18 cellular contexts compared by ENCODE assay signal in genomic region chr4:1013225-1014073, GRCh38. TPM values are rescaled to one million over a fixed set of nuclear protein-coding genes. Genes with fewer than 3 reads are reported as not detected.
DNase-seq lines count a peak whose midpoint lies in the region; ATAC-seq, FAIRE-seq and TF ChIP-seq lines count a peak whose summit lies in the region.
"Had no signal": no experiment of that assay in that cellular context is flagged by ENCODE, and none has a peak within 500 bp of the region (broad histone marks: within the 10 kb centered on the region; RNA-seq: fewer than 3 reads in every experiment).

No MANE protein-coding gene starts in this region.

- no peak for FAIRE-seq in H1 (lab: Jason Lieb, UNC)
- FAIRE-seq: frontal cortex, GM12878 had no signal

- peaks cover 3 to 24% of the 10 kb centered on the region in 2 experiments for H4K20me1 ChIP-seq in H1 (replicated peaks in 1 of 2; ENCODE audit: control insufficient read depth in 1 of 2, insufficient read depth in 2 of 2, low read length in 2 of 2)

- TF ChIP-seq EP300 in H1 (IDR thresholded peaks at IDR 0.05; ENCODE audit: borderline replicate concordance in 1 of 2, low read depth in 2 of 2, low read length in 2 of 2), result no peak

- TF ChIP-seq CTCF in H1 (IDR thresholded peaks at IDR 0.05; ENCODE audit: control extremely low read depth in 1 of 3, insufficient read depth in 1 of 3, low read depth in 1 of 3, low read length in 3 of 3) (no peak), spleen (IDR thresholded peaks at IDR 0.05 in 8 of 11, conservative IDR thresholded peaks at IDR 0.05 in 3 of 11) (no peak)

- no peak overlapping the region for H3K56ac ChIP-seq in H1 (replicated peaks; ENCODE audit: insufficient read length, low read depth, low read length)

- H4K91ac ChIP-seq in H1 (replicated peaks; ENCODE audit: insufficient read length, low read length), result no peak overlapping the region

- WGBS in H1 (ENCODE audit: extremely low coverage in 1 of 2, insufficient coverage in 1 of 2, insufficient read length in 1 of 2, insufficient replicate concordance in 2 of 2, low coverage in 1 of 2, low lambda C conversion rate in 2 of 2, missing lambda C conversion rate in 1 of 2), 2 experiments, result 97% methylated on average over 38 of the region's 43 CpGs; no CpG with 5 or more reads in 1 of the 2 experiments
- 66 to 92% (median 91%) methylated on average over 23 to 43 of the region's 43 CpGs for WGBS in spleen, 5 donors

- H3K79me1 ChIP-seq in H1 (ENCODE audit: low read depth, low read length), result peaks cover 2% of the 10 kb centered on the region; the same call in 1 of the 2 replicates

- no peak overlapping the region for H3K18ac ChIP-seq in H1 (ENCODE audit: extremely low read depth, low read length)

- no peak overlapping the region for H3K4ac ChIP-seq in H1 (replicated peaks; ENCODE audit: insufficient read length, low read depth, low read length)

- TF ChIP-seq POLR2A in H1 (IDR thresholded peaks at IDR 0.05; ENCODE audit: control extremely low read depth in 1 of 2, low read depth in 2 of 2, low read length in 2 of 2) (no peak), spleen (IDR thresholded peaks at IDR 0.05) (no peak)

- no peak overlapping the region for H2AFZ ChIP-seq in H1 (ENCODE audit: low read length)

- H2BK15ac ChIP-seq in H1 (ENCODE audit: low read length), result peak overlapping the region; percentile 81; the same call in 1 of the 2 replicates

- no peak overlapping the region for H2AK5ac ChIP-seq in H1 (ENCODE audit: low read depth, low read length)

- no peak for DNase-seq in activated naive CD4-positive, alpha-beta T cell treated with Interleukin-2 at 50 U/mL for 16 hours
- no peak for DNase-seq in T-cell
- no peak for DNase-seq in H1 (ENCODE audit: low read depth in 1 of 2, low spot score in 2 of 2)
- no peak for DNase-seq in spleen
- no peak for DNase-seq in activated CD4-positive, alpha-beta memory T cell treated with anti-CD3 and anti-CD28 coated beads, Interleukin-2, amount 10 ng/mL, durations not matched to agents 7 days and 5 days
- no peak for DNase-seq in NCI-H1694 (lab: John Stamatoyannopoulos, UW)
- DNase-seq in cerebellar nuclear complex (lab: John Stamatoyannopoulos, UW), result no peak
- DNase-seq: Calu3; KBM-7; left ventricle myocardium inferior; NCI-H1417 treated with DMSO at 0.1 percent for 48 hours; NCI-H2227 treated with DMSO at 0.1 percent for 48 hours; NK-92 treated with Interleukin-12 subunit alpha and Interleukin-12 subunit beta, amount 100 ng/mL, for 24 hours; retina had no signal

- intact Hi-C loops in spleen (cut with DNase I; ENCODE audit: low total_unique reads), result no loop called here

- H3K9ac ChIP-seq in H1 (replicated peaks in 1 of 4; ENCODE audit: extremely low read depth in 1 of 4, low read depth in 3 of 4, low read length in 3 of 4), result no peak overlapping the region

- H3K4me1 Mint-ChIP-seq in activated naive CD4-positive, alpha-beta T cell treated with anti-CD3 and anti-CD28 coated beads, Interleukin-2, amount 50 U/mL, for 24 hours, result peaks cover 12% of the 10 kb centered on the region
- peaks cover 11 to 19% (median 12%) of the 10 kb centered on the region in 3 donors for H3K4me1 Mint-ChIP-seq in T-cell
- peaks cover 13% of the 10 kb centered on the region for H3K4me1 Mint-ChIP-seq in activated CD4-positive, alpha-beta memory T cell treated with anti-CD3 and anti-CD28 coated beads, Interleukin-2, amount 10 ng/mL, durations not matched to agents 7 days and 5 days

- H2BK12ac ChIP-seq in H1 (ENCODE audit: low read depth, low read length), result no peak overlapping the region

- peaks cover 18% of the 10 kb centered on the region; the same call in 1 of the 2 replicates for H3K23me2 ChIP-seq in H1 (ENCODE audit: low read depth, low read length)

- H2BK5ac ChIP-seq in H1 (ENCODE audit: low read depth, low read length), result no peak overlapping the region

- no peak overlapping the region for H4K5ac ChIP-seq in H1 (ENCODE audit: insufficient read length, low read depth, low read length)

- no peak overlapping the region; the same call in 1 of the 2 replicates for H4K8ac ChIP-seq in H1 (ENCODE audit: extremely low read depth, insufficient read depth, low read length)

- no peak overlapping the region for H3K27ac Mint-ChIP-seq in activated naive CD4-positive, alpha-beta T cell treated with anti-CD3 and anti-CD28 coated beads, Interleukin-2, amount 50 U/mL, for 24 hours
- no peak overlapping the region for H3K27ac Mint-ChIP-seq in T-cell
- H3K27ac Mint-ChIP-seq in activated CD4-positive, alpha-beta memory T cell treated with anti-CD3 and anti-CD28 coated beads, Interleukin-2, amount 10 ng/mL, durations not matched to agents 7 days and 5 days, result no peak overlapping the region

- H3K27ac ChIP-seq in H1 (ENCODE audit: low read depth, low read length) (no peak overlapping the region), spleen (peak overlapping the region in 6 of 8 donors; percentile 32 to 92 (median 52))
- H3K27ac ChIP-seq: left ventricle myocardium inferior had no signal

- H3K36me3 ChIP-seq in H1 (ENCODE audit: control insufficient read depth in 2 of 4, insufficient read depth in 4 of 4, low read length in 3 of 4) (no peaks in the 10 kb centered on the region), spleen (no peaks in the 10 kb centered on the region)
- H3K36me3 ChIP-seq: left ventricle myocardium inferior had no signal

- H3K4me3 Mint-ChIP-seq in activated naive CD4-positive, alpha-beta T cell treated with anti-CD3 and anti-CD28 coated beads, Interleukin-2, amount 50 U/mL, for 24 hours, result peak overlapping the region; percentile 23
- H3K4me3 Mint-ChIP-seq in T-cell, result peak overlapping the region; percentile 52 to 54 (median 53)
- no peak overlapping the region for H3K4me3 Mint-ChIP-seq in activated CD4-positive, alpha-beta memory T cell treated with anti-CD3 and anti-CD28 coated beads, Interleukin-2, amount 10 ng/mL, durations not matched to agents 7 days and 5 days

- peaks cover 0 to 14% (median 10%) of the 10 kb centered on the region in 4 experiments; a peak in 6 of 7 replicates for H3K4me1 ChIP-seq in H1 (replicated peaks in 1 of 4; ENCODE audit: control insufficient read depth in 3 of 4, insufficient read depth in 4 of 4, low read length in 3 of 4)
- H3K4me1 ChIP-seq in spleen, result peaks cover 8 to 72% (median 53%) of the 10 kb centered on the region in 6 donors

- no peak overlapping the region for H2BK120ac ChIP-seq in H1 (replicated peaks; ENCODE audit: low read depth, low read length)

- H3K27me3 Mint-ChIP-seq in activated naive CD4-positive, alpha-beta T cell treated with anti-CD3 and anti-CD28 coated beads, Interleukin-2, amount 50 U/mL, for 24 hours, result peaks cover 5% of the 10 kb centered on the region
- H3K27me3 Mint-ChIP-seq in T-cell, result peaks cover 3 to 7% of the 10 kb centered on the region in 2 donors
- H3K27me3 Mint-ChIP-seq in activated CD4-positive, alpha-beta memory T cell treated with anti-CD3 and anti-CD28 coated beads, Interleukin-2, amount 10 ng/mL, durations not matched to agents 7 days and 5 days, result peaks cover 7% of the 10 kb centered on the region

- no peaks in the 10 kb centered on the region for H3K36me3 Mint-ChIP-seq in activated naive CD4-positive, alpha-beta T cell treated with anti-CD3 and anti-CD28 coated beads, Interleukin-2, amount 50 U/mL, for 24 hours
- H3K36me3 Mint-ChIP-seq in T-cell, result no peaks in the 10 kb centered on the region
- H3K36me3 Mint-ChIP-seq in activated CD4-positive, alpha-beta memory T cell treated with anti-CD3 and anti-CD28 coated beads, Interleukin-2, amount 10 ng/mL, durations not matched to agents 7 days and 5 days (ENCODE audit: low read depth), result no peaks in the 10 kb centered on the region

- H3K27me3 ChIP-seq in H1 (replicated peaks in 1 of 4; ENCODE audit: control insufficient read depth in 3 of 4, extremely low read depth in 1 of 4, insufficient read depth in 3 of 4, low read length in 3 of 4) (peaks cover 18 to 30% (median 26%) of the 10 kb centered on the region in 4 experiments), spleen (replicated peaks in 1 of 7) (peaks cover 0 to 35% (median 4%) of the 10 kb centered on the region in 7 donors)

- no peak overlapping the region for H3K14ac ChIP-seq in H1 (ENCODE audit: insufficient read length)

- no peaks in the 10 kb centered on the region for H3K9me3 Mint-ChIP-seq in activated naive CD4-positive, alpha-beta T cell treated with anti-CD3 and anti-CD28 coated beads, Interleukin-2, amount 50 U/mL, for 24 hours
- H3K9me3 Mint-ChIP-seq in T-cell, result no peaks in the 10 kb centered on the region
- no peaks in the 10 kb centered on the region for H3K9me3 Mint-ChIP-seq in activated CD4-positive, alpha-beta memory T cell treated with anti-CD3 and anti-CD28 coated beads, Interleukin-2, amount 10 ng/mL, durations not matched to agents 7 days and 5 days

- POLR2A ChIA-PET in T-cell (lab: Charles Lee), result no interaction called here
- POLR2A ChIA-PET in H1 (lab: Charles Lee; ENCODE audit: partially characterized antibody), result interaction anchor here (0.9 kb wide), 1 partner anchor 10 kb away, joined by 4 read pairs; no protein-coding TSS in a partner anchor
- POLR2A ChIA-PET in activated CD4-positive, alpha-beta memory T cell treated with anti-CD3 and anti-CD28 coated beads, Interleukin-2, amount 10 ng/mL, durations not matched to agents 7 days and 5 days (lab: Charles Lee), result no interaction called here

- H3K23ac ChIP-seq in H1 (ENCODE audit: insufficient read length), result no peak overlapping the region

- H3K4me2 ChIP-seq in H1 (ENCODE audit: insufficient read depth in 1 of 2, low read depth in 2 of 2, low read length in 2 of 2), result no peak overlapping the region

- no peak for ATAC-seq in T-cell (replicated peaks in 1 of 4)
- ATAC-seq: activated CD4-positive, CD25-positive, alpha-beta regulatory T cell treated with anti-CD3 and anti-CD28 coated beads, Interleukin-2, amount 50 U/mL, for 24 hours; GM12878 had no signal

- H3K4me3 ChIP-seq in H1 (ENCODE audit: extremely low read depth in 1 of 4, insufficient read depth in 2 of 4, low read depth in 3 of 4, low read length in 4 of 4) (no peak overlapping the region), spleen (peak overlapping the region in 1 of 8 donors; percentile 91)
- H3K4me3 ChIP-seq: GM12878 had no signal

- TF ChIP-seq RAD21 in H1 (IDR thresholded peaks at IDR 0.05 in 1 of 2, conservative IDR thresholded peaks at IDR 0.05 in 1 of 2; ENCODE audit: low read depth in 2 of 2, low read length in 2 of 2), result no peak

- H3K9me3 ChIP-seq in H1 (ENCODE audit: insufficient read depth in 2 of 2, low read depth in 1 of 2, low read length in 1 of 2) (no peaks in the 10 kb centered on the region), spleen (no peaks in the 10 kb centered on the region)
- H3K9me3 ChIP-seq: left ventricle myocardium inferior had no signal

- CTCF ChIA-PET in T-cell (lab: Charles Lee), result interaction anchor here in 1 of 2 donors (0.5 kb wide), 1 partner anchor 335 kb away, joined by 3 read pairs; no protein-coding TSS in a partner anchor
- CTCF ChIA-PET in H1 (lab: Charles Lee; ENCODE audit: partially characterized antibody), result interaction anchor here (0.6 kb wide), 1 partner anchor 24 kb away, joined by 3 read pairs; no protein-coding TSS in a partner anchor
- CTCF ChIA-PET in activated CD4-positive, alpha-beta memory T cell treated with anti-CD3 and anti-CD28 coated beads, Interleukin-2, amount 10 ng/mL, durations not matched to agents 7 days and 5 days (lab: Charles Lee), result no interaction called here

- no peak overlapping the region for H2BK20ac ChIP-seq in H1 (ENCODE audit: low read length)

- no peaks in the 10 kb centered on the region for H3K79me2 ChIP-seq in H1 (ENCODE audit: control insufficient read depth in 1 of 2, insufficient read depth in 2 of 2, low read length in 2 of 2)

RNA-seq across cellular contexts. Expression of gene FGFRL1, which starts 2.0 kb away (rescaled TPM):
- total RNA-seq in T-cell, result 10 to 100 TPM; 14.9 to 25.2 (median 23.7) TPM
- total RNA-seq in H1 (2021; fragmentation: NEBNext Ultra II Directional; extraction: Animal tissue kit (Norgen Biotek cat#: 25700)), result 18.8 and 18.9 TPM in 2 replicates
- 34.6 and 38.9 TPM in 2 replicates for polyA plus RNA-seq in H1 (2011; rRNA removed)
- polyA plus RNA-seq in H1 (2011; cell fraction: cytosol; rRNA removed), result 27.7 TPM
- 30.1 TPM for polyA plus RNA-seq in H1 (2011; cell fraction: nucleus; rRNA removed)
- polyA plus RNA-seq in H1 (2012, experiment 1 of 2), result 12.6 to 21.8 TPM (median 19.7 TPM) in 4 replicates
- 15.6 TPM for polyA plus RNA-seq in H1 (2012, experiment 2 of 2)
- polyA plus RNA-seq in H1 (2013, experiment 1 of 2), result 21.1 TPM
- 22.9 TPM for polyA plus RNA-seq in H1 (2013, experiment 2 of 2)
- 72.8 and 101 TPM in 2 replicates for polyA minus RNA-seq in H1 (2011; rRNA and poly(A)+ RNA removed)
- 20.7 TPM for polyA minus RNA-seq in H1 (2011; cell fraction: cytosol; rRNA and poly(A)+ RNA removed)
- 22.0 TPM for polyA minus RNA-seq in H1 (2011; cell fraction: nucleus; rRNA and poly(A)+ RNA removed)
- 10 to 100 TPM in 5 of 7 donors, 1 to 10 TPM in 2; 7.9 to 20.6 (median 13.2) TPM for total RNA-seq in spleen
- 1 to 10 TPM; 1.4 to 4.6 (median 1.5) TPM for polyA plus RNA-seq in spleen
- total RNA-seq in activated CD4-positive, alpha-beta memory T cell treated with anti-CD3 and anti-CD28 coated beads, Interleukin-2, amount 10 ng/mL, durations not matched to agents 7 days and 5 days, result 1 to 10 TPM; 7.1 to 8.9 TPM

RNA-seq across cellular contexts. Expression of gene SLC26A1, which starts 20.2 kb away (rescaled TPM):
- total RNA-seq in T-cell, result 1 to 10 TPM in 1 of 5 donors, under 1 TPM in 3, not detected in 1; 0.16 to 1.5 (median 0.39) TPM
- total RNA-seq in H1 (2021; fragmentation: NEBNext Ultra II Directional; extraction: Animal tissue kit (Norgen Biotek cat#: 25700)), result not detected in 2 replicates
- polyA plus RNA-seq in H1 (2011; rRNA removed), result 0.11 and 0.14 TPM in 2 replicates
- polyA plus RNA-seq in H1 (2011; cell fraction: cytosol; rRNA removed), result 0.10 TPM
- polyA plus RNA-seq in H1 (2011; cell fraction: nucleus; rRNA removed), result 0.57 TPM
- 0.20 to 0.67 TPM (median 0.33 TPM) in 4 replicates for polyA plus RNA-seq in H1 (2012, experiment 1 of 2)
- 0.08 TPM for polyA plus RNA-seq in H1 (2012, experiment 2 of 2)
- 0.14 TPM for polyA plus RNA-seq in H1 (2013, experiment 1 of 2)
- 0.06 TPM for polyA plus RNA-seq in H1 (2013, experiment 2 of 2)
- 0.07 and 0.09 TPM in 2 replicates for polyA minus RNA-seq in H1 (2011; rRNA and poly(A)+ RNA removed)
- polyA minus RNA-seq in H1 (2011; cell fraction: cytosol; rRNA and poly(A)+ RNA removed), result not detected
- 0.20 TPM for polyA minus RNA-seq in H1 (2011; cell fraction: nucleus; rRNA and poly(A)+ RNA removed)
- under 1 TPM in 6 of 7 donors, not detected in 1; 0.07 to 0.68 (median 0.19) TPM for total RNA-seq in spleen
- polyA plus RNA-seq in spleen, result under 1 TPM; 0.24 to 0.48 (median 0.30) TPM
- total RNA-seq in activated CD4-positive, alpha-beta memory T cell treated with anti-CD3 and anti-CD28 coated beads, Interleukin-2, amount 10 ng/mL, durations not matched to agents 7 days and 5 days, result under 1 TPM in 1 of 2 experiments, not detected in 1; 0.20 TPM
- total RNA-seq: left ventricle myocardium inferior had no signal

RNA-seq across cellular contexts. Expression of gene IDUA, which starts 26.6 kb away (rescaled TPM):
- 10 to 100 TPM; 60.4 to 96.5 (median 78.7) TPM for total RNA-seq in T-cell
- total RNA-seq in H1 (2021; fragmentation: NEBNext Ultra II Directional; extraction: Animal tissue kit (Norgen Biotek cat#: 25700)), result 4.8 and 6.5 TPM in 2 replicates
- 2.8 and 5.8 TPM in 2 replicates for polyA plus RNA-seq in H1 (2011; rRNA removed)
- polyA plus RNA-seq in H1 (2011; cell fraction: cytosol; rRNA removed), result 3.5 TPM
- 30.1 TPM for polyA plus RNA-seq in H1 (2011; cell fraction: nucleus; rRNA removed)
- polyA plus RNA-seq in H1 (2012, experiment 1 of 2), result 1.3 to 4.4 TPM (median 2.7 TPM) in 4 replicates
- polyA plus RNA-seq in H1 (2012, experiment 2 of 2), result 1.2 TPM
- 2.0 TPM for polyA plus RNA-seq in H1 (2013, experiment 1 of 2)
- 2.1 TPM for polyA plus RNA-seq in H1 (2013, experiment 2 of 2)
- polyA minus RNA-seq in H1 (2011; rRNA and poly(A)+ RNA removed), result 0.93 and 1.1 TPM in 2 replicates
- polyA minus RNA-seq in H1 (2011; cell fraction: cytosol; rRNA and poly(A)+ RNA removed), result 2.7 TPM
- polyA minus RNA-seq in H1 (2011; cell fraction: nucleus; rRNA and poly(A)+ RNA removed), result 8.1 TPM
- 10 to 100 TPM; 18.3 to 58.3 (median 37.9) TPM for total RNA-seq in spleen
- 10 to 100 TPM; 11.5 to 26.5 (median 19.1) TPM for polyA plus RNA-seq in spleen
- 10 to 100 TPM; 18.8 to 19.0 TPM for total RNA-seq in activated CD4-positive, alpha-beta memory T cell treated with anti-CD3 and anti-CD28 coated beads, Interleukin-2, amount 10 ng/mL, durations not matched to agents 7 days and 5 days

RNA-seq across cellular contexts. Expression of gene DGKQ, which starts 40.1 kb away (rescaled TPM):
- total RNA-seq in T-cell, result 10 to 100 TPM; 22.6 to 46.4 (median 36.9) TPM
- total RNA-seq in H1 (2021; fragmentation: NEBNext Ultra II Directional; extraction: Animal tissue kit (Norgen Biotek cat#: 25700)), result 9.3 and 9.7 TPM in 2 replicates
- polyA plus RNA-seq in H1 (2011; rRNA removed), result 7.3 and 14.5 TPM in 2 replicates
- 11.1 TPM for polyA plus RNA-seq in H1 (2011; cell fraction: cytosol; rRNA removed)
- 97.1 TPM for polyA plus RNA-seq in H1 (2011; cell fraction: nucleus; rRNA removed)
- 6.3 to 10.5 TPM (median 9.8 TPM) in 4 replicates for polyA plus RNA-seq in H1 (2012, experiment 1 of 2)
- polyA plus RNA-seq in H1 (2012, experiment 2 of 2), result 5.8 TPM
- 5.9 TPM for polyA plus RNA-seq in H1 (2013, experiment 1 of 2)
- polyA plus RNA-seq in H1 (2013, experiment 2 of 2), result 5.2 TPM
- polyA minus RNA-seq in H1 (2011; rRNA and poly(A)+ RNA removed), result 3.4 and 6.0 TPM in 2 replicates
- 10.1 TPM for polyA minus RNA-seq in H1 (2011; cell fraction: cytosol; rRNA and poly(A)+ RNA removed)
- polyA minus RNA-seq in H1 (2011; cell fraction: nucleus; rRNA and poly(A)+ RNA removed), result 13.6 TPM
- total RNA-seq in spleen, result 10 to 100 TPM; 13.6 to 26.3 (median 17.0) TPM
- polyA plus RNA-seq in spleen, result 10 to 100 TPM in 1 of 3 donors, 1 to 10 TPM in 2; 6.3 to 15.4 (median 9.3) TPM
- 10 to 100 TPM; 13.8 to 14.7 TPM for total RNA-seq in activated CD4-positive, alpha-beta memory T cell treated with anti-CD3 and anti-CD28 coated beads, Interleukin-2, amount 10 ng/mL, durations not matched to agents 7 days and 5 days
